Comparison of ENCODE assay signal across 1 cellular context in the genomic region with DNA sequence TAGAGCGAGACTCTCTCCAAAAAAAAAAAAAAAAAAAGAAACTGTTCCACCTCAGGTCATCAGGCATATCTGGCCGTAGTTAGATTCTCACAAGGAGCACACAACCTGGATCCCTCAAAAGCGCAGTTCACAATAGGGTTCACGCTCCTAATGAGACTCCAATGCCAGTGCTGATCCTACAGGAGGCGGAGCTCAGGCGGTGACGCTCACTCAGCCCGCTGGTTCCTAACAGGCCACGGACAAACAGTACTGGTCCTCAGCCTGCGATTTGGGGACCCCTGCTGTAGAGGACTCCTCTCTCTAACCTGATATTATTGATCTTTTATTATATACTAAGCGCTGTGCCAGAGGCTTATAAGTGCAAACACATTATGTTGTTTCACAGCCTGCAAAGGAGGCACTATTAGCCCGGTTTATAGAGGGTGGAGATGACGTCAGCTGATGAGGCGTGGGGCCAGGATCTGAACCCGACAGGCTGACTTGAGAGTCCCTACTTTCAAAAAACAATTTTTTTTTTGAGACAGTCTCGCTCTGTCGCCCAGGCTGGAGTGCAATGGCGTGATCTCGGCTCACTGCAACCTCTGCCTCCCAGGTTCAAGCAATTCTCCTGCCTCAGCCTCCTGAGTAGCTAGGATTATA.
TF ChIP-seq lines count a peak whose summit lies in the region.

No MANE protein-coding gene starts in this region.

TF ChIP-seq in HEK293, 187 proteins besides CTCF, POLR2A, EP300 and RAD21 (continued from another document):
- peak; percentile 96 for TF ChIP-seq ATF2 (tag by site-specific recombination; IDR thresholded peaks at IDR 0.05; ENCODE audit: low read depth)
- 0 out of 2 replicates have a peak, but pooled peaks have one; percentile 28 for TF ChIP-seq ZNF366 (tag by site-specific recombination; conservative IDR thresholded peaks at IDR 0.05)
- no peak for TF ChIP-seq TCF7L2 (IDR thresholded peaks at IDR 0.05; ENCODE audit: borderline replicate concordance, low read depth, low read length)
- peak; percentile 67 for TF ChIP-seq PRDM10 (tag by site-specific recombination; IDR thresholded peaks at IDR 0.05)
- peak; percentile 53; the same call in 1 of the 2 replicates for TF ChIP-seq ZFP69B (tag by site-specific recombination; IDR thresholded peaks at IDR 0.05)
- TF ChIP-seq, protein P1, sequence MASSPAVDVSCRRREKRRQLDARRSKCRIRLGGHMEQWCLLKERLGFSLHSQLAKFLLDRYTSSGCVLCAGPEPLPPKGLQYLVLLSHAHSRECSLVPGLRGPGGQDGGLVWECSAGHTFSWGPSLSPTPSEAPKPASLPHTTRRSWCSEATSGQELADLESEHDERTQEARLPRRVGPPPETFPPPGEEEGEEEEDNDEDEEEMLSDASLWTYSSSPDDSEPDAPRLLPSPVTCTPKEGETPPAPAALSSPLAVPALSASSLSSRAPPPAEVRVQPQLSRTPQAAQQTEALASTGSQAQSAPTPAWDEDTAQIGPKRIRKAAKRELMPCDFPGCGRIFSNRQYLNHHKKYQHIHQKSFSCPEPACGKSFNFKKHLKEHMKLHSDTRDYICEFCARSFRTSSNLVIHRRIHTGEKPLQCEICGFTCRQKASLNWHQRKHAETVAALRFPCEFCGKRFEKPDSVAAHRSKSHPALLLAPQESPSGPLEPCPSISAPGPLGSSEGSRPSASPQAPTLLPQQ (tag by site-specific recombination; IDR thresholded peaks at IDR 0.05), result peak; percentile 49; the same call in 1 of the 2 replicates
- TF ChIP-seq ZBTB48 (tag by site-specific recombination; IDR thresholded peaks at IDR 0.05), result peak; percentile 43; the same call in 1 of the 2 replicates
- peak; percentile 71 for TF ChIP-seq ZBTB8A (tag by site-specific recombination; IDR thresholded peaks at IDR 0.05)
